29 cellular contexts compared by ENCODE assay signal in the genomic region with DNA sequence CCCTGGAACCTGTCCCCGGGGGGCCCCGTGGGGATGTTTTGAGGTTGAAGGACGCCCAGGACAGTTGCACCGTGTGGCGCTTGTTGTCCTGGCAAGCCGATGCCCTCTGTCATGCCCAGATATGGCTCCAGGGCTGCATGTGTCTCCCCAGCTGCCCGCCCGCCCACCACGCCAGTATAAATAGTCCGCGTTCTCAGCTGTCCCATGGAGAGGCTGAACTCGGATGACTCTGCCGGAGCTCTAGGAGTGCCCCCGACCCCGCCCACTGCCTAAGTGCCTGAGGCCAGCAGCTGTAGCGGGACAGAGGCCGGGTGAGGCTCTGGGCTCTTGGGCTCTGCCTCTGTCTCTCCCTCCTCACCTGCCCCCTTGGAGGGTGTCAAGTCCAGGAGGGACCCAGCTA.
DNase-seq lines count a peak whose midpoint lies in the region; ATAC-seq and TF ChIP-seq lines count a peak whose summit lies in the region.
"Had no signal": no experiment of that assay in that cellular context is flagged by ENCODE, and none has a peak within 500 bp of the region (broad histone marks: within the 10 kb centered on the region; RNA-seq: fewer than 3 reads in every experiment).

No MANE protein-coding gene starts in this region.

- DNase-seq in GM23338 (ENCODE audit: low spot score) (peak; percentile 23), WERI-Rb-1 (peak; percentile 38), left ventricle myocardium inferior (peak; percentile 79), sciatic nerve (ENCODE audit: low spot score) (no peak), NOMO-1 (lab: John Stamatoyannopoulos, UW; ENCODE audit: unreplicated experiment in 2 of 2) (no peak), NCI-H2196 treated with DMSO at 0.1 percent for 48 hours (lab: John Stamatoyannopoulos, UW; ENCODE audit: unreplicated experiment) (no peak)
- DNase-seq in activated CD8-positive, alpha-beta memory T cell treated with anti-CD3 and anti-CD28 coated beads for 24 hours = no peak
- DNase-seq: activated CD8-positive, alpha-beta T cell treated with anti-CD3 and anti-CD28 coated beads for 36 hours; activated effector memory CD4-positive, alpha-beta T cell treated with Interleukin-2 at 50 U/mL for 16 hours; activated naive CD8-positive, alpha-beta T cell treated with anti-CD3 and anti-CD28 coated beads for 36 hours; activated T-cell treated with anti-CD3 and anti-CD28 coated beads for 4 hours; aorta; BE2C; caudate nucleus; foreskin fibroblast; HCEC 1CT; mesendoderm; NCI-H1417 treated with DMSO at 0.1 percent for 48 hours; NCI-H2081 treated with DMSO at 0.1 percent for 48 hours; NCI-H510A treated with DMSO at 0.1 percent for 48 hours; NK-92 treated with Interleukin-12 subunit alpha and Interleukin-12 subunit beta, amount 100 ng/mL, for 24 hours; stimulated activated CD4-positive, alpha-beta T cell treated with anti-CD3 and anti-CD28 coated beads, Interleukin-15, amount 100 ng/mL, for 24 hours; stimulated activated naive CD4-positive, alpha-beta T cell; T-helper 1 cell had no signal

- H3K27ac Mint-ChIP-seq in GM23338 = no peak overlapping the region
- H3K27ac Mint-ChIP-seq: activated CD8-positive, alpha-beta T cell treated with anti-CD3 and anti-CD28 coated beads for 36 hours; activated naive CD8-positive, alpha-beta T cell treated with anti-CD3 and anti-CD28 coated beads for 36 hours had no signal

- peaks cover 14% of the 10 kb centered on the region for H3K4me1 Mint-ChIP-seq in GM23338

- H3K27me3 Mint-ChIP-seq in GM23338 (ENCODE audit: insufficient read depth, low read depth, poor library complexity) = peaks cover 14% of the 10 kb centered on the region

- intact Hi-C loops in left ventricle myocardium inferior (cut with micrococcal nuclease) (no loop called here), sciatic nerve (cut with DNase I) (no loop called here)

- no peaks in the 10 kb centered on the region for H3K36me3 ChIP-seq in GM23338 (ENCODE audit: insufficient read depth)
- H3K36me3 ChIP-seq in WERI-Rb-1 = no peaks in the 10 kb centered on the region
- peaks cover 11% of the 10 kb centered on the region for H3K36me3 ChIP-seq in left ventricle myocardium inferior
- H3K36me3 ChIP-seq: BE2C, SJSA1 had no signal

- H3K4me3 ChIP-seq in GM23338 (no peak overlapping the region), WERI-Rb-1 (ENCODE audit: low read depth, low read length) (no peak overlapping the region), left ventricle myocardium inferior (peak overlapping the region; percentile 47)
- H3K4me3 ChIP-seq: hepatocyte, SJSA1 had no signal

- H3K9me3 ChIP-seq in WERI-Rb-1 (ENCODE audit: severe bottlenecking) = no peaks in the 10 kb centered on the region
- H3K9me3 ChIP-seq in left ventricle myocardium inferior (replicated peaks) = no peaks in the 10 kb centered on the region
- H3K9me3 ChIP-seq: BE2C, SJSA1 had no signal

- TF ChIP-seq CTCF in GM23338 (conservative IDR thresholded peaks at IDR 0.05; ENCODE audit: low read depth in 2 of 2) = no peak
- no peak for TF ChIP-seq CTCF in WERI-Rb-1 (IDR thresholded peaks at IDR 0.05; ENCODE audit: low read depth, low read length)
- TF ChIP-seq CTCF in left ventricle myocardium inferior (IDR thresholded peaks at IDR 0.05; ENCODE audit: borderline replicate concordance) = no peak

- no peaks in the 10 kb centered on the region for H3K4me1 ChIP-seq in GM23338 (ENCODE audit: insufficient read depth)
- peaks cover 69% of the 10 kb centered on the region for H3K4me1 ChIP-seq in left ventricle myocardium inferior
- H3K4me1 ChIP-seq: BE2C, SJSA1 had no signal

- no peaks in the 10 kb centered on the region for H3F3A ChIP-seq in GM23338 (replicated peaks; ENCODE audit: low read depth)

- H3K27me3 ChIP-seq in GM23338 (ENCODE audit: insufficient read depth) (no peaks in the 10 kb centered on the region), WERI-Rb-1 (ENCODE audit: insufficient read depth, low read depth, severe bottlenecking) (no peaks in the 10 kb centered on the region), left ventricle myocardium inferior (ENCODE audit: low read depth) (peaks cover 93% of the 10 kb centered on the region)
- H3K27me3 ChIP-seq: BE2C had no signal

- H3K4me2 ChIP-seq in GM23338 = no peak overlapping the region
- H3K4me2 ChIP-seq: hepatocyte, KMS-11 had no signal

- no peaks in the 10 kb centered on the region for H3K79me2 ChIP-seq in GM23338 (replicated peaks; ENCODE audit: insufficient read depth)
- H3K79me2 ChIP-seq: hepatocyte had no signal

- no peaks in the 10 kb centered on the region for H4K20me1 ChIP-seq in GM23338 (replicated peaks; ENCODE audit: insufficient read depth)

- ATAC-seq in GM23338 = peak; percentile 19; the same call in 2 of the 3 replicates
- peak; percentile 47 for ATAC-seq in sciatic nerve
- ATAC-seq in GM19023 (IDR thresholded peaks at IDR 0.05; ENCODE audit: unreplicated experiment) = no peak
- ATAC-seq: activated CD8-positive, alpha-beta T cell treated with anti-CD3 and anti-CD28 coated beads for 36 hours; left colon had no signal

- no peak overlapping the region for H3K4me3 Mint-ChIP-seq in GM23338
- H3K4me3 Mint-ChIP-seq: activated CD8-positive, alpha-beta T cell treated with anti-CD3 and anti-CD28 coated beads for 36 hours; activated naive CD8-positive, alpha-beta T cell treated with anti-CD3 and anti-CD28 coated beads for 36 hours had no signal

- no peak overlapping the region for H2AFZ ChIP-seq in GM23338
- H2AFZ ChIP-seq: hepatocyte had no signal

- H3K9me3 Mint-ChIP-seq in GM23338 = no peaks in the 10 kb centered on the region
- H3K9me3 Mint-ChIP-seq: activated CD8-positive, alpha-beta T cell treated with anti-CD3 and anti-CD28 coated beads for 36 hours; activated naive CD8-positive, alpha-beta T cell treated with anti-CD3 and anti-CD28 coated beads for 36 hours had no signal

- H3K27ac ChIP-seq in GM23338 (ENCODE audit: low read depth) = no peak overlapping the region
- H3K27ac ChIP-seq in WERI-Rb-1 = no peak overlapping the region
- H3K27ac ChIP-seq in left ventricle myocardium inferior (replicated peaks) = peak overlapping the region; percentile 94
- H3K27ac ChIP-seq: hepatocyte, KMS-11, SJSA1 had no signal

- H3K9me2 ChIP-seq in GM23338 (ENCODE audit: insufficient read depth) = no peaks in the 10 kb centered on the region

- no peaks in the 10 kb centered on the region for H3K36me3 Mint-ChIP-seq in GM23338 (ENCODE audit: low read depth)
- H3K36me3 Mint-ChIP-seq: activated naive CD8-positive, alpha-beta T cell treated with anti-CD3 and anti-CD28 coated beads for 36 hours had no signal

TF ChIP-seq in GM23338, 12 proteins besides CTCF, POLR2A, EP300 and RAD21 (continues in another document):
- TF ChIP-seq POLR2AphosphoS5 (IDR thresholded peaks at IDR 0.05; ENCODE audit: low read depth) (no peak), CREB1 (CRISPR knock-in tag; IDR thresholded peaks at IDR 0.05; ENCODE audit: low read depth) (no peak), NANOG (IDR thresholded peaks at IDR 0.05; ENCODE audit: borderline replicate concordance) (no peak), ZNF114 (CRISPR knock-in tag; IDR thresholded peaks at IDR 0.05) (no peak)
- TF ChIP-seq, protein P1, sequence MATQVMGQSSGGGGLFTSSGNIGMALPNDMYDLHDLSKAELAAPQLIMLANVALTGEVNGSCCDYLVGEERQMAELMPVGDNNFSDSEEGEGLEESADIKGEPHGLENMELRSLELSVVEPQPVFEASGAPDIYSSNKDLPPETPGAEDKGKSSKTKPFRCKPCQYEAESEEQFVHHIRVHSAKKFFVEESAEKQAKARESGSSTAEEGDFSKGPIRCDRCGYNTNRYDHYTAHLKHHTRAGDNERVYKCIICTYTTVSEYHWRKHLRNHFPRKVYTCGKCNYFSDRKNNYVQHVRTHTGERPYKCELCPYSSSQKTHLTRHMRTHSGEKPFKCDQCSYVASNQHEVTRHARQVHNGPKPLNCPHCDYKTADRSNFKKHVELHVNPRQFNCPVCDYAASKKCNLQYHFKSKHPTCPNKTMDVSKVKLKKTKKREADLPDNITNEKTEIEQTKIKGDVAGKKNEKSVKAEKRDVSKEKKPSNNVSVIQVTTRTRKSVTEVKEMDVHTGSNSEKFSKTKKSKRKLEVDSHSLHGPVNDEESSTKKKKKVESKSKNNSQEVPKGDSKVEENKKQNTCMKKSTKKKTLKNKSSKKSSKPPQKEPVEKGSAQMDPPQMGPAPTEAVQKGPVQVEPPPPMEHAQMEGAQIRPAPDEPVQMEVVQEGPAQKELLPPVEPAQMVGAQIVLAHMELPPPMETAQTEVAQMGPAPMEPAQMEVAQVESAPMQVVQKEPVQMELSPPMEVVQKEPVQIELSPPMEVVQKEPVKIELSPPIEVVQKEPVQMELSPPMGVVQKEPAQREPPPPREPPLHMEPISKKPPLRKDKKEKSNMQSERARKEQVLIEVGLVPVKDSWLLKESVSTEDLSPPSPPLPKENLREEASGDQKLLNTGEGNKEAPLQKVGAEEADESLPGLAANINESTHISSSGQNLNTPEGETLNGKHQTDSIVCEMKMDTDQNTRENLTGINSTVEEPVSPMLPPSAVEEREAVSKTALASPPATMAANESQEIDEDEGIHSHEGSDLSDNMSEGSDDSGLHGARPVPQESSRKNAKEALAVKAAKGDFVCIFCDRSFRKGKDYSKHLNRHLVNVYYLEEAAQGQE (IDR thresholded peaks at IDR 0.05; ENCODE audit: unreplicated experiment) = no peak

Comparison
In these comparisons a context has a peak if more than half of its experiments do, and no peak if none do; other contexts are left out.
1. DNase-seq: peak in GM23338 (single experiment), WERI-Rb-1 (single experiment) and left ventricle myocardium inferior (single experiment); none in sciatic nerve (single experiment), NOMO-1 (0 of 2), activated CD8-positive, alpha-beta memory T cell treated with anti-CD3 and anti-CD28 coated beads for 24 hours (single experiment) and NCI-H2196 treated with DMSO at 0.1 percent for 48 hours (single experiment).